Comparison of ENCODE assay signal across 27 cellular contexts in the genomic region with DNA sequence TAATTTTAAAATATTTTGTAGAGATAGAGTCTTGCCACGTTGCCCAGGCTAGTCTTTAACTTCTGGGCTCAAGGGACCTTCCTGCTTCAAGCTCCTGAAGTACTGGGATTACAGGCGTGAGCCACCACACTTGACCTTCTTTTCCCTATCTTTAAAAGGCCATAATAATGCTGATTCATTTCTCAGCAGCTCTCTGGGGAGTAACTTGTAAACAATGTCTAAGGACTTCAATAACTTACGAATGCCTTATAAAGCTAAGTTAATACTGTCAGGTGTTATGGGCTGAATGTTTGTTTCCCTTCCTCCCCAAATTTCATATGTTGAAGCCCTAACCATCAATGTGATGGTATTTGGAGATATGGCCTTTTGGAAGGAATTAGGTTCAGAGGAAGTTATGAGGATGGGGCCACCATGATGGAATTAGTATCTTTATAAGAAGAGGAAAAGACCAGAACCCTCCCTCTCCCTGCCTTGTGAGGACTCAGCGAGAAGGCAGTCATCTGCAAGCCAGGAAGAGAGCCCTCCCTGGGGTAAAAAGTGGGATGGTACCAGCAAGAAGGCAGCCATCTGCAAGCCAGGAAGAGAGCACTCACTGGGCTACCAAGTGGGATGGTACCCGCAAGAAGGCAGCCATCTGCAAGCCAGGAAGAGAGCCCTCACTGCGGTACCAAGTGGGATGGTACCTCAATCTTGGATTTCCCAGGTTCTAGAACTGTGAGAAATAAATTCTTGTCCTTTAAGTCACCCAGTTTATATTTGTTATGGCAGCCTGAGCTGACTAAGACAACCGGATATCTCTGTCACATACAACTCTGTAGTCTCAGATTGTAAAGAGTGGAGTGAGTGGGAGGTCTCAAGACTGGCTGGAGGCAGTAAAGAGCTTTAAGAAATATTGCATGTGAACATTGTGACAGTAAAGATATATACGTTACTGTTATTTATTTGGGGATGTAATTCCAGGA. TPM values are rescaled to one million over a fixed set of nuclear protein-coding genes. Genes with fewer than 3 reads are reported as not detected.
DNase-seq lines count a peak whose midpoint lies in the region; TF ChIP-seq lines count a peak whose summit lies in the region.
"Had no signal": no experiment of that assay in that cellular context is flagged by ENCODE, and none has a peak within 500 bp of the region (broad histone marks: within the 10 kb centered on the region; RNA-seq: fewer than 3 reads in every experiment).

No MANE protein-coding gene starts in this region.

- BruUV-seq in mammary epithelial cell (replicated peaks; lab: Mats Ljungman, UMichigan) (no TSS peak), MCF 10A (replicated peaks; lab: Mats Ljungman, UMichigan) (no TSS peak)

- H3K4me3 ChIP-seq in mammary epithelial cell (replicated peaks in 1 of 3; ENCODE audit: insufficient read depth in 1 of 3, low read depth in 2 of 3, low read length in 3 of 3) (no peak overlapping the region), SJSA1 (no peak overlapping the region)
- H3K4me3 ChIP-seq: esophagus muscularis mucosa, gastroesophageal sphincter, tibial artery had no signal

- no peak overlapping the region for H3K9ac ChIP-seq in mammary epithelial cell (ENCODE audit: insufficient read depth, low read length)

- no peak overlapping the region for H3K27ac Mint-ChIP-seq in MCF 10A (ENCODE audit: low read depth, unreplicated experiment)
- H3K27ac Mint-ChIP-seq: activated CD4-positive, alpha-beta memory T cell treated with anti-CD3 and anti-CD28 coated beads for 36 hours; brain; memory B cell; naive B cell; stimulated activated naive CD8-positive, alpha-beta T cell treated with anti-CD3 and anti-CD28 coated beads, Interleukin-15, amount 100 ng/mL, for 72 hours had no signal

- H3K9me3 ChIP-seq in mammary epithelial cell (replicated peaks; ENCODE audit: insufficient read depth, low read length) (no peaks in the 10 kb centered on the region), SJSA1 (replicated peaks) (no peaks in the 10 kb centered on the region)
- H3K9me3 ChIP-seq: esophagus muscularis mucosa, gastroesophageal sphincter, tibial artery had no signal

- POLR2A ChIA-PET in MCF 10A (lab: Yijun Ruan, JAX), result interaction anchor here (1.5 to 2.7 kb wide), 3 partner anchors 8 to 16 kb away, joined by 4 to 21 read pairs (median 10); a partner anchor contains a TSS

- H3K9me3 Mint-ChIP-seq in MCF 10A (ENCODE audit: unreplicated experiment), result no peaks in the 10 kb centered on the region
- H3K9me3 Mint-ChIP-seq: activated CD4-positive, alpha-beta memory T cell treated with anti-CD3 and anti-CD28 coated beads for 36 hours; memory B cell; stimulated activated naive CD8-positive, alpha-beta T cell treated with anti-CD3 and anti-CD28 coated beads, Interleukin-15, amount 100 ng/mL, for 72 hours had no signal

- H3K36me3 Mint-ChIP-seq in MCF 10A (ENCODE audit: insufficient read depth, unreplicated experiment), result no peaks in the 10 kb centered on the region
- H3K36me3 Mint-ChIP-seq: activated CD4-positive, alpha-beta memory T cell treated with anti-CD3 and anti-CD28 coated beads for 36 hours; brain; memory B cell; naive B cell had no signal

- WGBS in mammary epithelial cell (ENCODE audit: low coverage, missing lambda C conversion rate), result 73% methylated on average over 8 of the region's 8 CpGs

- TF ChIP-seq CTCF in mammary epithelial cell (conservative IDR thresholded peaks at IDR 0.05 in 1 of 2, IDR thresholded peaks at IDR 0.05 in 1 of 2; ENCODE audit: extremely low read depth in 1 of 2, insufficient read depth in 1 of 2, low read depth in 1 of 2, low read length in 2 of 2) (no peak), MCF 10A (IDR thresholded peaks at IDR 0.05; ENCODE audit: unreplicated experiment) (no peak)

- intact Hi-C loops in mammary epithelial cell (cut with micrococcal nuclease), result no loop called here
- intact Hi-C loops in MCF 10A (cut with micrococcal nuclease), result no loop called here

- DNase-seq in mammary epithelial cell (no peak), MCF 10A (ENCODE audit: unreplicated experiment) (no peak), SJSA1 (ENCODE audit: low read depth in 1 of 2, low spot score in 2 of 2) (peak in 1 of 2 experiments; percentile 8), kidney tubule cell (ENCODE audit: low spot score) (peak; percentile 31), NCI-H748 treated with DMSO at 0.1 percent for 48 hours (lab: John Stamatoyannopoulos, UW) (no peak), NAMALWA (ENCODE audit: low spot score) (no peak), DMS 273 treated with DMSO at 0.1 percent for 48 hours (lab: John Stamatoyannopoulos, UW) (no peak)
- DNase-seq in stimulated activated CD4-positive, alpha-beta T cell treated with anti-CD3 and anti-CD28 coated beads, Interleukin-1b, Interleukin-23, amount 100 ng/mL, for 48 hours, result no peak
- DNase-seq: ACHN; activated CD4-positive, alpha-beta memory T cell treated with anti-CD3 and anti-CD28 coated beads for 36 hours; activated effector memory CD4-positive, alpha-beta T cell treated with anti-CD3 and anti-CD28 coated beads, Interleukin-2, amount 50 U/mL, for 16 hours; C1 segment of cervical spinal cord; effector CD8-positive, alpha-beta T cell; GDM1; kidney; naive B cell; NCI-H1417 treated with DMSO at 0.1 percent for 48 hours; NCI-H524 treated with DMSO at 0.1 percent for 48 hours; nucleus accumbens; retina; stimulated activated CD4-positive, alpha-beta T cell treated with anti-CD3 and anti-CD28 coated beads, Interleukin-4, amount 100 ng/mL, for 1 hour; stimulated activated naive CD8-positive, alpha-beta T cell treated with anti-CD3 and anti-CD28 coated beads, Interleukin-15, amount 100 ng/mL, for 72 hours; tibial artery had no signal

- H3K36me3 ChIP-seq in mammary epithelial cell (ENCODE audit: insufficient read depth, low read length), result no peaks in the 10 kb centered on the region
- H3K36me3 ChIP-seq in SJSA1, result no peaks in the 10 kb centered on the region
- H3K36me3 ChIP-seq: esophagus muscularis mucosa, gastroesophageal sphincter, tibial artery had no signal

- no peak overlapping the region for H3K4me2 ChIP-seq in mammary epithelial cell (ENCODE audit: insufficient read depth, low read depth, low read length)

- H3K4me1 Mint-ChIP-seq in MCF 10A (ENCODE audit: insufficient read depth, unreplicated experiment), result no peaks in the 10 kb centered on the region
- H3K4me1 Mint-ChIP-seq: brain, memory B cell, naive B cell had no signal

- H3K79me2 ChIP-seq in mammary epithelial cell (ENCODE audit: insufficient read depth, low read length), result no peaks in the 10 kb centered on the region

- dilution Hi-C loops in mammary epithelial cell (cut with HindIII; ENCODE audit: low sequenced_read_pairs), result no loop called here

- H2AFZ ChIP-seq in mammary epithelial cell (ENCODE audit: low read depth, low read length), result peak overlapping the region; percentile 44

- H3K27ac ChIP-seq in mammary epithelial cell (ENCODE audit: insufficient read depth, low read depth, low read length), result peak overlapping the region; percentile 20
- 0 out of 2 replicates have a peak overlapping the region, but pooled peaks have one; percentile 27 for H3K27ac ChIP-seq in SJSA1
- H3K27ac ChIP-seq: esophagus muscularis mucosa, gastroesophageal sphincter, tibial artery had no signal

- H4K20me1 ChIP-seq in mammary epithelial cell (ENCODE audit: insufficient read depth, low read length), result no peaks in the 10 kb centered on the region

- H3K27me3 Mint-ChIP-seq in MCF 10A (ENCODE audit: insufficient read depth, unreplicated experiment), result no peaks in the 10 kb centered on the region
- H3K27me3 Mint-ChIP-seq: memory B cell, naive B cell had no signal

- in situ Hi-C loops in mammary epithelial cell (cut with MboI; ENCODE audit: low sequenced_read_pairs in 2 of 2), result no loop called here

- H3K4me3 Mint-ChIP-seq in MCF 10A (ENCODE audit: unreplicated experiment), result no peak overlapping the region
- H3K4me3 Mint-ChIP-seq: activated CD4-positive, alpha-beta memory T cell treated with anti-CD3 and anti-CD28 coated beads for 36 hours; brain; memory B cell; naive B cell; stimulated activated naive CD8-positive, alpha-beta T cell treated with anti-CD3 and anti-CD28 coated beads, Interleukin-15, amount 100 ng/mL, for 72 hours had no signal

- H3K27me3 ChIP-seq in mammary epithelial cell (ENCODE audit: insufficient read depth, low read length) (no peaks in the 10 kb centered on the region), SJSA1 (replicated peaks) (no peaks in the 10 kb centered on the region; the same call in 1 of the 2 replicates)
- H3K27me3 ChIP-seq: gastroesophageal sphincter, tibial artery had no signal

- CTCF ChIA-PET in mammary epithelial cell (lab: Charles Lee; ENCODE audit: low non-redundant PET), result no interaction called here
- CTCF ChIA-PET in MCF 10A (lab: Yijun Ruan, JAX), result interaction anchor here (0.9 to 1.7 kb wide), 4 partner anchors 10 to 460 kb away, joined by 3 to 6 read pairs (median 4); no protein-coding TSS in a partner anchor

- H3K4me1 ChIP-seq in mammary epithelial cell (ENCODE audit: insufficient read depth, low read length) (peaks cover 10% of the 10 kb centered on the region), SJSA1 (replicated peaks) (peaks cover 17% of the 10 kb centered on the region)
- H3K4me1 ChIP-seq: esophagus muscularis mucosa, gastroesophageal sphincter, tibial artery had no signal

RNA-seq across cellular contexts. Expression of a gene that starts 16.3 kb away (rescaled TPM):
- total RNA-seq in mammary epithelial cell, result 100 to 1,000 TPM; 323 to 416 TPM
- 369 TPM for polyA plus RNA-seq in mammary epithelial cell
- 461 TPM for polyA minus RNA-seq in mammary epithelial cell
- 545 and 577 TPM in 2 replicates for total RNA-seq in MCF 10A (2022)
- total RNA-seq in SJSA1 (2014; rRNA removed; shearing (Covaris generic)), result 95.2 and 104 TPM in 2 replicates
